In the genomic region with DNA sequence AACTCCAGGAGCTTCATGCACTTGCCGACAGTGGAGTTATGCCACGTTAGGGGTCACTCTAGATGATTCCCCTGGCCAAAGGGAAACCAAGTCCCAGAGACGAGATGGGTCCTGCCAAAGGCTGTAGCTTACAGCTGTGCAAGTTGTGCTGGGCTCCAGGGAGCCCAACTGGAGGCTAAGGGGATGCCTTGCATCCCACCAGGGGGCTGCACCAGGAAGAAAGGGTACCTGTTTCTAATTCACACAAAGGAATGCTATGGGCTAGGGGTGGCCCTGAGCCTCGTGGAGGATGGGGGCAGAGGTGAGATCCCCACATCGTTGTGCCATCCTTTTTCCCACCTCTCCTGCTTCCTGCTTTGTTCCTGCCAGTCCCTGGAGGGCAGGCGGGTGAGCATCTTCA, we compare ENCODE assay signal across 24 cellular contexts. TPM values are rescaled to one million over a fixed set of nuclear protein-coding genes. Genes with fewer than 3 reads are reported as not detected.
"Had no signal": no experiment of that assay in that cellular context is flagged by ENCODE, and none has a peak within 500 bp of the region (broad histone marks: within the 10 kb centered on the region; RNA-seq: fewer than 3 reads in every experiment).

No MANE protein-coding gene starts in this region.

- H3K9me3 Mint-ChIP-seq: activated B cell treated with CpG ODN at 0.5 μM for 24 hours; activated CD4-positive, alpha-beta memory T cell treated with anti-CD3 and anti-CD28 coated beads for 36 hours; activated naive CD8-positive, alpha-beta T cell treated with anti-CD3 and anti-CD28 coated beads for 36 hours; immature natural killer cell; naive thymus-derived CD8-positive, alpha-beta T cell; stimulated activated naive CD8-positive, alpha-beta T cell treated with anti-CD3 and anti-CD28 coated beads, Interleukin-15, amount 100 ng/mL, for 72 hours; type B pancreatic cell had no signal

- H3K9me3 ChIP-seq: neutrophil had no signal

- H3K27ac Mint-ChIP-seq: activated B cell treated with CpG ODN at 0.5 μM for 24 hours; activated CD4-positive, alpha-beta memory T cell treated with anti-CD3 and anti-CD28 coated beads for 36 hours; activated naive CD8-positive, alpha-beta T cell treated with anti-CD3 and anti-CD28 coated beads for 36 hours; immature natural killer cell; naive thymus-derived CD8-positive, alpha-beta T cell; stimulated activated naive CD8-positive, alpha-beta T cell treated with anti-CD3 and anti-CD28 coated beads, Interleukin-15, amount 100 ng/mL, for 72 hours; type B pancreatic cell had no signal

- H3K36me3 Mint-ChIP-seq: activated CD4-positive, alpha-beta memory T cell treated with anti-CD3 and anti-CD28 coated beads for 36 hours; activated naive CD8-positive, alpha-beta T cell treated with anti-CD3 and anti-CD28 coated beads for 36 hours; immature natural killer cell; naive thymus-derived CD8-positive, alpha-beta T cell; type B pancreatic cell had no signal

- ATAC-seq: foreskin keratinocyte; naive thymus-derived CD8-positive, alpha-beta T cell; stimulated activated naive CD8-positive, alpha-beta T cell treated with anti-CD3 and anti-CD28 coated beads, Interleukin-15, amount 100 ng/mL, for 72 hours had no signal

- H3K4me3 Mint-ChIP-seq: activated B cell treated with CpG ODN at 0.5 μM for 24 hours; activated CD4-positive, alpha-beta memory T cell treated with anti-CD3 and anti-CD28 coated beads for 36 hours; activated naive CD8-positive, alpha-beta T cell treated with anti-CD3 and anti-CD28 coated beads for 36 hours; immature natural killer cell; naive thymus-derived CD8-positive, alpha-beta T cell; stimulated activated naive CD8-positive, alpha-beta T cell treated with anti-CD3 and anti-CD28 coated beads, Interleukin-15, amount 100 ng/mL, for 72 hours; type B pancreatic cell had no signal

- H3K36me3 ChIP-seq: cardiac muscle cell, neutrophil had no signal

- H3K4me3 ChIP-seq: cardiac muscle cell had no signal

- H3K27ac ChIP-seq: cardiac muscle cell, foreskin keratinocyte, neutrophil, parathyroid adenoma had no signal

- H3K4me1 Mint-ChIP-seq: activated B cell treated with CpG ODN at 0.5 μM for 24 hours; activated naive CD8-positive, alpha-beta T cell treated with anti-CD3 and anti-CD28 coated beads for 36 hours; immature natural killer cell; naive thymus-derived CD8-positive, alpha-beta T cell; stimulated activated naive CD8-positive, alpha-beta T cell treated with anti-CD3 and anti-CD28 coated beads, Interleukin-15, amount 100 ng/mL, for 72 hours had no signal

- H3K27me3 ChIP-seq: cardiac muscle cell had no signal

- DNase-seq: activated B cell treated with CpG ODN at 0.5 μM for 24 hours; activated CD4-positive, alpha-beta memory T cell treated with anti-CD3 and anti-CD28 coated beads for 36 hours; activated CD4-positive, alpha-beta T cell treated with anti-CD3 and anti-CD28 coated beads for 4 hours; activated naive CD8-positive, alpha-beta T cell treated with anti-CD3 and anti-CD28 coated beads for 36 hours; amniotic stem cell; foreskin keratinocyte; immature natural killer cell; kidney glomerular epithelial cell; mesenchymal stem cell; naive thymus-derived CD8-positive, alpha-beta T cell; stimulated activated CD4-positive, alpha-beta T cell treated with anti-CD3 and anti-CD28 coated beads, Interleukin-2, amount 100 ng/mL, for 48 hours; stimulated activated naive CD8-positive, alpha-beta T cell treated with anti-CD3 and anti-CD28 coated beads, Interleukin-15, amount 100 ng/mL, for 72 hours; SW 1271 had no signal

- H3K9ac ChIP-seq: parathyroid adenoma had no signal

- H3K4me1 ChIP-seq: foreskin keratinocyte, parathyroid adenoma had no signal

- H3K79me2 ChIP-seq: parathyroid adenoma had no signal

RNA-seq across cellular contexts. Expression of a gene that starts 23.7 kb away (rescaled TPM):
- total RNA-seq: activated B cell treated with CpG ODN at 0.5 μM for 24 hours; activated CD4-positive, alpha-beta memory T cell treated with anti-CD3 and anti-CD28 coated beads for 36 hours; activated naive CD8-positive, alpha-beta T cell treated with anti-CD3 and anti-CD28 coated beads for 36 hours; cardiac muscle cell; dermis microvascular lymphatic vessel endothelial cell; epithelial cell of proximal tubule; fibroblast of lung; foreskin keratinocyte; lower leg skin; naive thymus-derived CD8-positive, alpha-beta T cell; renal cortical epithelial cell; skeletal muscle tissue; T-helper 2 cell treated with Interferon-gamma antibody and Interleukin-4, amounts not matched to agents 100 ng/mL and 5 ng/mL, for 36 hours had no signal
- polyA plus RNA-seq: cardiac muscle cell; fibroblast of lung; foreskin keratinocyte; immature natural killer cell; naive thymus-derived CD8-positive, alpha-beta T cell had no signal
